ENCODE assay signal across 11 cellular contexts in the genomic region with DNA sequence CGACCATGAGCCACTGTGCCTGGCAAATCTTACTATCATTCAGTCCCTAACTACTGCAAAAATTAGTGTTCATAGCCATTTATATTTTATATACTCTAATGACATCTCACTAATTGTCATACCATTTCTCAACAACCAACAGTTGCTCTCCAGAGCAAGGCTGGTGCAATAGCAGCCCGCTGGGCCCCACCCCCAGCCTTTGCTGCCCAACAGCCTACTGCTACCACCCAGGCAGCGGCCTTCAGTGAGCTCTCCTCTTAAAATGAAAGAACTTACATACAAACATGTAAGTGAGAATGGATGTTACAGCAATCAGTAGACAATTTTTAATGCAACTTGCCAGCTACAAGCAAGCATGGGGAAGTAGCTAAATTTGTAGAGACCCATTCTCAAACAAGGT.
"Had no signal": no experiment of that assay in that cellular context is flagged by ENCODE, and none has a peak within 500 bp of the region (broad histone marks: within the 10 kb centered on the region; RNA-seq: fewer than 3 reads in every experiment).

No MANE protein-coding gene starts in this region.

- DNase-seq: activated CD4-positive, alpha-beta T cell treated with anti-CD3 and anti-CD28 coated beads, Interleukin-2, amount 10 ng/mL, durations not matched to agents 7 days and 5 days; activated CD4-positive, CD25-positive, alpha-beta regulatory T cell; activated CD8-positive, alpha-beta T cell treated with anti-CD3 and anti-CD28 coated beads, Interleukin-2, amount 10 ng/mL, durations not matched to agents 7 days and 5 days; activated naive CD4-positive, alpha-beta T cell treated with Interleukin-2 at 50 U/mL for 16 hours; activated naive CD8-positive, alpha-beta T cell treated with anti-CD3 and anti-CD28 coated beads, Interleukin-2, amount 10 ng/mL, durations not matched to agents 7 days and 5 days; activated T-cell treated with anti-CD3 and anti-CD28 coated beads, Interleukin-2, amount 50 U/mL, for 24 hours; anterior cingulate cortex; caudate nucleus; heart right ventricle; left lung; stimulated activated naive CD8-positive, alpha-beta T cell treated with anti-CD3 and anti-CD28 coated beads, Interleukin-15, Interleukin-2, amounts not matched to agents 100 U/mL and 50 U/mL, for 24 hours had no signal

- H3K4me3 ChIP-seq: heart right ventricle, left lung had no signal

- H3K9me3 ChIP-seq: heart right ventricle, left lung had no signal

- H3K36me3 ChIP-seq: heart right ventricle, left lung had no signal

- H3K27me3 ChIP-seq: left lung had no signal

- H3K27ac ChIP-seq: heart right ventricle, left lung had no signal
